Comparison of ENCODE assay signal across 18 cellular contexts in genomic region chr21:29654855-29655254, GRCh38.
DNase-seq lines count a peak whose midpoint lies in the region; ATAC-seq and TF ChIP-seq lines count a peak whose summit lies in the region.
"Had no signal": no experiment of that assay in that cellular context is flagged by ENCODE, and none has a peak within 500 bp of the region (broad histone marks: within the 10 kb centered on the region; RNA-seq: fewer than 3 reads in every experiment).

No MANE protein-coding gene starts in this region.

- no peak overlapping the region for H2BK120ac ChIP-seq in IMR-90 (ENCODE audit: low read depth, low read length)

- TF ChIP-seq POLR2A in IMR-90 (IDR thresholded peaks at IDR 0.05; ENCODE audit: low read depth, low read length) (no peak), vagina (IDR thresholded peaks at IDR 0.05) (no peak)

- H3K56ac ChIP-seq in IMR-90 (ENCODE audit: extremely low read depth, insufficient read depth, low read length) = no peak overlapping the region

- no peak overlapping the region for H3K14ac ChIP-seq in IMR-90 (replicated peaks; ENCODE audit: low read depth, low read length)

- intact Hi-C loops in IMR-90 (cut with micrococcal nuclease) (no loop called here), psoas muscle (cut with DNase I) (no loop called here), vagina (cut with DNase I) (no loop called here)

- H4K8ac ChIP-seq in IMR-90 (ENCODE audit: low read depth in 2 of 2, low read length in 2 of 2) = no peak overlapping the region

- no peaks in the 10 kb centered on the region for H3K9me1 ChIP-seq in IMR-90 (ENCODE audit: insufficient read depth, low read length)

- H3K36me3 ChIP-seq in IMR-90 (ENCODE audit: control insufficient read depth, insufficient read depth, low read length) (no peaks in the 10 kb centered on the region), psoas muscle (ENCODE audit: insufficient read depth in 1 of 2, low read depth in 1 of 2) (no peaks in the 10 kb centered on the region), vagina (no peaks in the 10 kb centered on the region)

- H4K20me1 ChIP-seq in IMR-90 (ENCODE audit: insufficient read depth, low read length) = no peaks in the 10 kb centered on the region

- in situ Hi-C loops in IMR-90 (cut with MboI; ENCODE audit: low sequenced_read_pairs) = no loop called here

- no peak overlapping the region for H2BK5ac ChIP-seq in IMR-90 (ENCODE audit: low read depth, low read length, poor library complexity, severe bottlenecking)

- H3K4me1 Mint-ChIP-seq in activated naive CD8-positive, alpha-beta T cell treated with anti-CD3 and anti-CD28 coated beads, Interleukin-2, amount 10 ng/mL, durations not matched to agents 7 days and 5 days = peaks cover 9% of the 10 kb centered on the region
- H3K4me1 Mint-ChIP-seq in activated naive CD8-positive, alpha-beta T cell treated with anti-CD3 and anti-CD28 coated beads for 36 hours = peaks cover 27% of the 10 kb centered on the region
- H3K4me1 Mint-ChIP-seq in progenitor cell of endocrine pancreas (ENCODE audit: low read depth) = peaks cover 23% of the 10 kb centered on the region

- peaks cover 4% of the 10 kb centered on the region for H3K9me3 Mint-ChIP-seq in activated naive CD8-positive, alpha-beta T cell treated with anti-CD3 and anti-CD28 coated beads, Interleukin-2, amount 10 ng/mL, durations not matched to agents 7 days and 5 days
- peaks cover 5% of the 10 kb centered on the region for H3K9me3 Mint-ChIP-seq in activated naive CD8-positive, alpha-beta T cell treated with anti-CD3 and anti-CD28 coated beads for 36 hours
- peaks cover 4% of the 10 kb centered on the region for H3K9me3 Mint-ChIP-seq in progenitor cell of endocrine pancreas (ENCODE audit: low read depth)

- H3K27ac ChIP-seq in IMR-90 (ENCODE audit: insufficient read depth, low read length) (no peak overlapping the region), psoas muscle (peak overlapping the region; percentile 7), vagina (no peak overlapping the region)
- H3K27ac ChIP-seq: C4-2B had no signal

- peak overlapping the region; percentile 37; the same call in 1 of the 2 replicates for H2AK5ac ChIP-seq in IMR-90 (ENCODE audit: low read depth, low read length)

- H3K36me3 Mint-ChIP-seq in activated naive CD8-positive, alpha-beta T cell treated with anti-CD3 and anti-CD28 coated beads, Interleukin-2, amount 10 ng/mL, durations not matched to agents 7 days and 5 days = peaks cover 6% of the 10 kb centered on the region
- peaks cover 12% of the 10 kb centered on the region for H3K36me3 Mint-ChIP-seq in activated naive CD8-positive, alpha-beta T cell treated with anti-CD3 and anti-CD28 coated beads for 36 hours
- peaks cover 1% of the 10 kb centered on the region for H3K36me3 Mint-ChIP-seq in progenitor cell of endocrine pancreas (ENCODE audit: insufficient read depth)

- H3K23ac ChIP-seq in IMR-90 (ENCODE audit: low read depth, low read length) = no peak overlapping the region

- dilution Hi-C loops in IMR-90 (cut with HindIII; ENCODE audit: low sequenced_read_pairs, unreplicated experiment) = no loop called here

- H3K27ac Mint-ChIP-seq in activated naive CD8-positive, alpha-beta T cell treated with anti-CD3 and anti-CD28 coated beads, Interleukin-2, amount 10 ng/mL, durations not matched to agents 7 days and 5 days = peak overlapping the region; percentile 37
- no peak overlapping the region for H3K27ac Mint-ChIP-seq in activated naive CD8-positive, alpha-beta T cell treated with anti-CD3 and anti-CD28 coated beads for 36 hours
- no peak overlapping the region for H3K27ac Mint-ChIP-seq in progenitor cell of endocrine pancreas
- H3K27ac Mint-ChIP-seq: CD4-positive, alpha-beta T cell had no signal

- peaks cover 3% of the 10 kb centered on the region; the same call in 1 of the 2 replicates for H3K4me1 ChIP-seq in IMR-90 (ENCODE audit: control insufficient read depth, insufficient read depth, low read length)
- no peaks in the 10 kb centered on the region for H3K4me1 ChIP-seq in psoas muscle
- H3K4me1 ChIP-seq in vagina = no peaks in the 10 kb centered on the region

- no peaks in the 10 kb centered on the region for H3K9me3 ChIP-seq in IMR-90 (ENCODE audit: control insufficient read depth, insufficient read depth, low read length)
- no peaks in the 10 kb centered on the region for H3K9me3 ChIP-seq in psoas muscle
- H3K9me3 ChIP-seq in vagina = no peaks in the 10 kb centered on the region
- H3K9me3 ChIP-seq: Caco-2 had no signal

- no peak overlapping the region for H2AK9ac ChIP-seq in IMR-90 (replicated peaks; ENCODE audit: low read depth, low read length, poor library complexity)

- no peak overlapping the region for H4K91ac ChIP-seq in IMR-90 (ENCODE audit: insufficient read depth, low read depth, low read length)

- H2BK15ac ChIP-seq in IMR-90 (ENCODE audit: low read depth, low read length) = 0 out of 3 replicates have a peak overlapping the region, but pooled peaks have one; percentile 63

- no peaks in the 10 kb centered on the region for H3K27me3 Mint-ChIP-seq in activated naive CD8-positive, alpha-beta T cell treated with anti-CD3 and anti-CD28 coated beads, Interleukin-2, amount 10 ng/mL, durations not matched to agents 7 days and 5 days
- H3K27me3 Mint-ChIP-seq in activated naive CD8-positive, alpha-beta T cell treated with anti-CD3 and anti-CD28 coated beads for 36 hours = no peaks in the 10 kb centered on the region
- no peaks in the 10 kb centered on the region for H3K27me3 Mint-ChIP-seq in progenitor cell of endocrine pancreas
- H3K27me3 Mint-ChIP-seq: CD4-positive, alpha-beta T cell had no signal

- H3K27me3 ChIP-seq in IMR-90 (ENCODE audit: control insufficient read depth, insufficient read depth, low read length) (no peaks in the 10 kb centered on the region), psoas muscle (ENCODE audit: insufficient read depth in 3 of 3, low read length in 2 of 3) (no peaks in the 10 kb centered on the region), vagina (no peaks in the 10 kb centered on the region)

- H3K4me3 Mint-ChIP-seq in activated naive CD8-positive, alpha-beta T cell treated with anti-CD3 and anti-CD28 coated beads, Interleukin-2, amount 10 ng/mL, durations not matched to agents 7 days and 5 days = no peak overlapping the region
- no peak overlapping the region for H3K4me3 Mint-ChIP-seq in activated naive CD8-positive, alpha-beta T cell treated with anti-CD3 and anti-CD28 coated beads for 36 hours
- no peak overlapping the region for H3K4me3 Mint-ChIP-seq in progenitor cell of endocrine pancreas (ENCODE audit: low read depth)
- H3K4me3 Mint-ChIP-seq: CD4-positive, alpha-beta T cell had no signal

- no peak for ATAC-seq in activated naive CD8-positive, alpha-beta T cell treated with anti-CD3 and anti-CD28 coated beads, Interleukin-2, amount 10 ng/mL, durations not matched to agents 7 days and 5 days (ENCODE audit: low read depth)
- no peak for ATAC-seq in IMR-90 (ENCODE audit: low read depth)
- ATAC-seq in psoas muscle = peak; percentile 58 to 83 (median 65)
- ATAC-seq: GM12878, HepG2 had no signal

- H3K9ac ChIP-seq in IMR-90 (ENCODE audit: low read depth, low read length) = no peak overlapping the region

- CTCF ChIA-PET in IMR-90 (lab: Yijun Ruan, JAX) = no interaction called here

- no peaks in the 10 kb centered on the region for H3K79me1 ChIP-seq in IMR-90 (ENCODE audit: low read depth in 1 of 2, low read length in 2 of 2)

- POLR2A ChIA-PET in activated naive CD8-positive, alpha-beta T cell treated with anti-CD3 and anti-CD28 coated beads, Interleukin-2, amount 10 ng/mL, durations not matched to agents 7 days and 5 days (lab: Charles Lee) = no interaction called here
- POLR2A ChIA-PET in IMR-90 (lab: Charles Lee; ENCODE audit: unreplicated experiment) = no interaction called here

- no peak for DNase-seq in activated naive CD8-positive, alpha-beta T cell treated with anti-CD3 and anti-CD28 coated beads, Interleukin-2, amount 10 ng/mL, durations not matched to agents 7 days and 5 days
- no peak for DNase-seq in activated naive CD8-positive, alpha-beta T cell treated with anti-CD3 and anti-CD28 coated beads for 36 hours
- DNase-seq in IMR-90 (no peak), cerebellum (ENCODE audit: low spot score) (peak; percentile 24), psoas muscle (no peak), progenitor cell of endocrine pancreas (ENCODE audit: low spot score, unreplicated experiment) (no peak), vagina (ENCODE audit: extremely low spot score in 2 of 2) (no peak)
- no peak for DNase-seq in stimulated activated CD4-positive, alpha-beta T cell treated with anti-CD3 and anti-CD28 coated beads, Interleukin-2, amount 100 ng/mL, for 48 hours
- DNase-seq: ACHN; Caco-2; CD4-positive, alpha-beta T cell; DMS153; DMS79 treated with DMSO at 0.1 percent for 48 hours; GOT3; H7 had no signal

- no CpG with 5 or more reads among the region's 3 CpGs for WGBS in IMR-90 (ENCODE audit: extremely low coverage in 2 of 2, insufficient read length in 1 of 2), 2 experiments
- WGBS in psoas muscle, 3 donors = 26 to 44% (median 31%) methylated on average over 3 of the region's 3 CpGs

- H2BK20ac ChIP-seq in IMR-90 (ENCODE audit: low read depth, low read length) = no peak overlapping the region

- H2AFZ ChIP-seq in IMR-90 (replicated peaks; ENCODE audit: low read length, poor library complexity) = no peak overlapping the region

- no peak for TF ChIP-seq RAD21 in IMR-90 (IDR thresholded peaks at IDR 0.05; ENCODE audit: low read length)

- BruUV-seq in IMR-90 (replicated peaks; lab: Mats Ljungman, UMichigan) = no TSS peak

- no peak overlapping the region for H3K18ac ChIP-seq in IMR-90 (ENCODE audit: low read depth, low read length)

- no peak overlapping the region for H4K5ac ChIP-seq in IMR-90 (ENCODE audit: low read depth, low read length)

- no peak for TF ChIP-seq CTCF in IMR-90 (conservative IDR thresholded peaks at IDR 0.05; ENCODE audit: low read depth, low read length)
- TF ChIP-seq CTCF in psoas muscle (IDR thresholded peaks at IDR 0.05) = no peak
- no peak for TF ChIP-seq CTCF in progenitor cell of endocrine pancreas (IDR thresholded peaks at IDR 0.05; ENCODE audit: unreplicated experiment)
- TF ChIP-seq CTCF in vagina (IDR thresholded peaks at IDR 0.05) = no peak

- H3K4me2 ChIP-seq in IMR-90 (ENCODE audit: low read depth, low read length) = no peak overlapping the region

- no peak overlapping the region for H3K4me3 ChIP-seq in IMR-90 (ENCODE audit: insufficient read depth, low read depth, low read length)
- no peak overlapping the region for H3K4me3 ChIP-seq in psoas muscle
- H3K4me3 ChIP-seq in vagina = no peak overlapping the region
- H3K4me3 ChIP-seq: GM12878 had no signal

- peak overlapping the region; percentile 25; the same call in 1 of the 2 replicates for H3K4ac ChIP-seq in IMR-90 (ENCODE audit: low read depth, low read length)

TF ChIP-seq in IMR-90, 13 proteins besides CTCF, POLR2A, EP300 and RAD21 (continues in another document):
- TF ChIP-seq NFE2L2 (IDR thresholded peaks at IDR 0.05; ENCODE audit: low read depth, low read length) (no peak), RFX5 (IDR thresholded peaks at IDR 0.05; ENCODE audit: low read depth, low read length) (no peak), MAFK (IDR thresholded peaks at IDR 0.05; ENCODE audit: low read depth, low read length) (no peak), SMC3 (IDR thresholded peaks at IDR 0.05; ENCODE audit: low read depth, low read length) (no peak), RCOR1 (IDR thresholded peaks at IDR 0.05; ENCODE audit: insufficient replicate concordance, low read length) (no peak), BHLHE40 (IDR thresholded peaks at IDR 0.05; ENCODE audit: low read depth, low read length) (no peak)

Comparison
In these comparisons a context has a peak if more than half of its experiments do, and no peak if none do; other contexts are left out.
1. ATAC-seq: peak in psoas muscle (4 of 4); none in activated naive CD8-positive, alpha-beta T cell treated with anti-CD3 and anti-CD28 coated beads, Interleukin-2, amount 10 ng/mL, durations not matched to agents 7 days and 5 days (single experiment) and IMR-90 (single experiment).